18 cellular contexts compared by ENCODE assay signal in the genomic region with DNA sequence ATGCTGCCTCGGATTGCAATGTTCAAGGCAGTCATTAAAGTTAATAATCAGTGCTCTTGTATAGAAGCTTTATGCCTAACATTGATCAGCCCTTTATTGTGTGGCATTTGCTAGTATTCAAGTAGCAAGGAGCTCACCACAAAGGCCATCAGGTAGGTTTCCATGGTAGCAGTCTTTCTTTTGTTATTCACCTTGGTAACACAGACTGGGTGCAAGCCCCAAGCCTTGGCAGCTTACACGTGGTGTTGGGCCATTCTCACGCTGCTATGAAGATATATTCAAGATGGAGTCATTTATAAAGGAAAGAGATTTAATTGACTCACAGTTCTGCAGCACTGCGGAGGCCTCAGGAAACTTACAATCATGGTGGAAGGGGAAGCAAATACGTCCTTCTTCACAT.
"Had no signal": no experiment of that assay in that cellular context is flagged by ENCODE, and none has a peak within 500 bp of the region (broad histone marks: within the 10 kb centered on the region; RNA-seq: fewer than 3 reads in every experiment).

No MANE protein-coding gene starts in this region.

- H3K4me3 Mint-ChIP-seq: activated CD4-positive, alpha-beta T cell treated with anti-CD3 and anti-CD28 coated beads, Interleukin-2, amount 10 ng/mL, durations not matched to agents 24 days and 14 days; activated CD8-positive, alpha-beta T cell treated with anti-CD3 and anti-CD28 coated beads, Interleukin-2, amount 10 ng/mL, durations not matched to agents 7 days and 5 days; activated naive CD4-positive, alpha-beta T cell treated with anti-CD3 and anti-CD28 coated beads, Interleukin-2, amount 50 U/mL, for 24 hours; activated T-cell treated with anti-CD3 and anti-CD28 coated beads, Interleukin-2, amount 50 U/mL, for 24 hours; nephron progenitor cell had no signal

- ATAC-seq: activated CD8-positive, alpha-beta T cell treated with anti-CD3 and anti-CD28 coated beads, Interleukin-2, amount 10 ng/mL, durations not matched to agents 7 days and 5 days; psoas muscle; right cardiac atrium; stimulated activated naive CD8-positive, alpha-beta T cell treated with anti-CD3 and anti-CD28 coated beads, Interleukin-15, Interleukin-2, amounts not matched to agents 100 U/mL and 50 U/mL, for 24 hours had no signal

- H3K9me3 Mint-ChIP-seq: activated CD4-positive, alpha-beta T cell treated with anti-CD3 and anti-CD28 coated beads, Interleukin-2, amount 10 ng/mL, durations not matched to agents 24 days and 14 days had no signal

- H3K27me3 Mint-ChIP-seq: activated CD4-positive, alpha-beta T cell treated with anti-CD3 and anti-CD28 coated beads, Interleukin-2, amount 10 ng/mL, durations not matched to agents 24 days and 14 days; activated naive CD4-positive, alpha-beta T cell treated with anti-CD3 and anti-CD28 coated beads, Interleukin-2, amount 50 U/mL, for 24 hours; activated T-cell treated with anti-CD3 and anti-CD28 coated beads, Interleukin-2, amount 50 U/mL, for 24 hours had no signal

- H3K27ac Mint-ChIP-seq: activated CD4-positive, alpha-beta T cell treated with anti-CD3 and anti-CD28 coated beads, Interleukin-2, amount 10 ng/mL, durations not matched to agents 24 days and 14 days; activated CD8-positive, alpha-beta T cell treated with anti-CD3 and anti-CD28 coated beads, Interleukin-2, amount 10 ng/mL, durations not matched to agents 7 days and 5 days; activated naive CD4-positive, alpha-beta T cell treated with anti-CD3 and anti-CD28 coated beads, Interleukin-2, amount 50 U/mL, for 24 hours; activated T-cell treated with anti-CD3 and anti-CD28 coated beads, Interleukin-2, amount 50 U/mL, for 24 hours; nephron progenitor cell had no signal

- DNase-seq: activated CD4-positive, alpha-beta T cell treated with anti-CD3 and anti-CD28 coated beads, Interleukin-2, amount 10 ng/mL, durations not matched to agents 24 days and 14 days; activated CD8-positive, alpha-beta T cell treated with anti-CD3 and anti-CD28 coated beads, Interleukin-2, amount 10 ng/mL, durations not matched to agents 7 days and 5 days; activated effector memory CD4-positive, alpha-beta T cell treated with anti-CD3 and anti-CD28 coated beads, Interleukin-2, amount 50 U/mL, for 16 hours; activated T-cell treated with anti-CD3 and anti-CD28 coated beads, Interleukin-2, amount 50 U/mL, for 24 hours; cortex of kidney; hypothalamus; kidney glomerular epithelial cell; left ventricle myocardium inferior; mammary epithelial cell; nephron progenitor cell; psoas muscle; right cardiac atrium; stimulated activated CD4-positive, alpha-beta T cell treated with anti-CD3 and anti-CD28 coated beads, Interleukin-2, amount 100 ng/mL, for 24 hours; stimulated activated naive CD8-positive, alpha-beta T cell treated with anti-CD3 and anti-CD28 coated beads, Interleukin-15, Interleukin-2, amounts not matched to agents 100 U/mL and 50 U/mL, for 24 hours; substantia nigra; T-helper 9 cell; tibial artery had no signal

- H3K4me1 Mint-ChIP-seq: activated CD4-positive, alpha-beta T cell treated with anti-CD3 and anti-CD28 coated beads, Interleukin-2, amount 10 ng/mL, durations not matched to agents 24 days and 14 days; activated naive CD4-positive, alpha-beta T cell treated with anti-CD3 and anti-CD28 coated beads, Interleukin-2, amount 50 U/mL, for 24 hours; nephron progenitor cell had no signal
